In genomic region chr6:130796313-130796905, GRCh38 we compare ENCODE assay signal across 12 cellular contexts. TPM values are rescaled to one million over a fixed set of nuclear protein-coding genes. Genes with fewer than 3 reads are reported as not detected.
DNase-seq lines count a peak whose midpoint lies in the region; ATAC-seq and TF ChIP-seq lines count a peak whose summit lies in the region.
"Had no signal": no experiment of that assay in that cellular context is flagged by ENCODE, and none has a peak within 500 bp of the region (broad histone marks: within the 10 kb centered on the region; RNA-seq: fewer than 3 reads in every experiment).

No MANE protein-coding gene starts in this region.

- ATAC-seq in SK-N-SH treated with all-trans-retinoic acid at 6 μM for 48 hours, result peak; percentile 96
- no peak for ATAC-seq in GM18873 (IDR thresholded peaks at IDR 0.05; ENCODE audit: low FRiP score, unreplicated experiment)

- no peak for TF ChIP-seq CTCF in fibroblast of the aortic adventitia (IDR thresholded peaks at IDR 0.05; ENCODE audit: insufficient read depth, low read length)

- peak; percentile 47 for DNase-seq in HT1080 (ENCODE audit: low read depth)
- peak; percentile 91 for DNase-seq in fibroblast of the aortic adventitia (ENCODE audit: low read depth)
- DNase-seq in skeletal muscle cell (ENCODE audit: low read depth), result peak; percentile 81
- DNase-seq in SKM-1 (lab: John Stamatoyannopoulos, UW; ENCODE audit: unreplicated experiment), result no peak
- DNase-seq in UCSD-AML1 (lab: John Stamatoyannopoulos, UW; ENCODE audit: unreplicated experiment), result no peak
- DNase-seq in NCI-H345 treated with DMSO at 0.1 percent for 48 hours (lab: John Stamatoyannopoulos, UW; ENCODE audit: unreplicated experiment), result no peak
- DNase-seq: cortex of kidney; stimulated activated CD4-positive, alpha-beta T cell treated with anti-CD3 and anti-CD28 coated beads, Interleukin-4, amount 100 ng/mL, for 24 hours had no signal

- H3K4me3 ChIP-seq in fibroblast of the aortic adventitia (ENCODE audit: low read depth, low read length), result no peak overlapping the region
- no peak overlapping the region for H3K4me3 ChIP-seq in skeletal muscle cell (ENCODE audit: low read depth, low read length)

TF ChIP-seq in SK-N-SH treated with all-trans-retinoic acid at 6 μM for 48 hours, 23 proteins besides CTCF, POLR2A, EP300 and RAD21:
- TF ChIP-seq RARB (CRISPR knock-in tag; IDR thresholded peaks at IDR 0.05) (peak; percentile 60; the same call in 1 of the 2 replicates), TSHZ2 (CRISPR knock-in tag; IDR thresholded peaks at IDR 0.05) (no peak)

RNA-seq across cellular contexts. Expression of gene SMLR1, which starts 30.8 kb away (rescaled TPM):
- total RNA-seq in HT1080 (2014; rRNA removed; shearing (Covaris generic)), result not detected in 2 replicates
- polyA plus RNA-seq in HT1080 (2015; cell fraction: cytosol; rRNA removed), result not detected in 2 replicates
- polyA plus RNA-seq in HT1080 (2015; cell fraction: nucleus; rRNA removed), result not detected in 2 replicates
- total RNA-seq in fibroblast of the aortic adventitia (ENCODE audit: low replicate concordance), result not detected in 2 replicates
- total RNA-seq: subcutaneous adipose tissue had no signal
- polyA plus RNA-seq: neural cell had no signal

Comparison
In these comparisons a context has a peak if more than half of its experiments do, and no peak if none do; other contexts are left out.
1. DNase-seq: peak in HT1080 (single experiment), fibroblast of the aortic adventitia (single experiment) and skeletal muscle cell (single experiment); none in SKM-1 (single experiment), UCSD-AML1 (single experiment) and NCI-H345 treated with DMSO at 0.1 percent for 48 hours (single experiment).